ENCODE assay signal across 8 cellular contexts in the genomic region with DNA sequence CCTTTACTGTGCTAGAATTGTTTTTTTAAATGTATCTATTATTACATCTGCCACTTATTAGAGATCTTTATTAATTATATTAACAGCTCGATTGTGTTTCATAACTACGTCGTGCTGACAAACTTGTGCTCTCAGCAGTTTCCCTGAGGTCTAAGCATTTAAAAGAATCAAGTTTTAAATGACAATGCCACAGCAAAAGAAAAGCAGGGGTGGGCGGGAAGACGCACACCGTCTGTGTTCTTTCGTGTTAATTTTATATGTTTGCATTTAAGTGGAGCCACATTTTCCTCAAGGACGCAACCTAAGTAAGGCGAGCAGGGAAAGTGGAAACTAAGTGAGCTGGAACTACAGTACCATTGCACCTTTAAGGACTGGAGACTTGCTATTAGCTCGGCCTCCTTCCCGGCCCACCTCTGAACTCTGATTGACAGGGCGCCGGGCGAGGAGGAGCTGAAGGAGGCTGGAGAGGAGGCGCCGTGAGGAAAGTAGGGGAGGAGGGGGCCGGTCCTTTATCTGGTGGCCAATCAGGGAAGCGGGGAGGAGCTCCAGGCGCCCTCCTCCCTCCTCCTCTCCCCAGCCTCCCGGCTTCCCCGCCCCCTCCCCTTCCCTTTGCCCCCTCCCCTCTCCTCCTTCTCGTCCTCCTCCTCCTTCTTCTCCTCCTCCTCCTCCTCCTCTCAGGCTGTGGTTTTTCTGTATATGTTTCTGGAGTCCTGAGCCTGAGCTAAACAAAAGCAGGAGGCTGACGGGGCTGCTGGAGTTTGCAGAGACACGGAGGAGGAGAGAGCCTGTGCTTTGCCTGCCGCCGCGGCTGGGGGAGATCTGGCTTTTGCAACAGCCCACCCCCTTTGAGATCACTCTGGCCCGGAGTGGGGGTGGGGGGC. TPM values are rescaled to one million over a fixed set of nuclear protein-coding genes. Genes with fewer than 3 reads are reported as not detected.
A peak's percentile ranks its signal among the peaks of the same experiment; 100 is the strongest.
DNase-seq lines count a peak whose midpoint lies in the region; ATAC-seq, FAIRE-seq and TF ChIP-seq lines count a peak whose summit lies in the region.

TSS of gene PBX1 (plus strand) at position 724 of the 881 bp plus-strand sequence.

- ATAC-seq in GM18870 (IDR thresholded peaks at IDR 0.05; ENCODE audit: unreplicated experiment): peak; percentile 100
- peak; percentile 100 for ATAC-seq in HG03139 (IDR thresholded peaks at IDR 0.05; ENCODE audit: unreplicated experiment)

- WGBS in spleen, 5 donors: 0 to 3% (median 0%) methylated on average over 26 to 28 of the region's 28 CpGs

- peak within 1 kb of the TSS; percentile 44 to 86 (median 78) for H3K27ac ChIP-seq in spleen

- no peak for TF ChIP-seq CTCF in spleen (IDR thresholded peaks at IDR 0.05 in 8 of 11, conservative IDR thresholded peaks at IDR 0.05 in 3 of 11)

- peaks cover 3 to 40% (median 14%) of the 10 kb centered on the region in 6 donors for H3K4me1 ChIP-seq in spleen

- peak in 1 of 3 donors; percentile 67 for TF ChIP-seq POLR2A in spleen (IDR thresholded peaks at IDR 0.05)

- peak within 1 kb of the TSS; percentile 40 to 75 (median 58) for H3K4me3 ChIP-seq in spleen

- no peaks in the 10 kb centered on the region for H3K9me3 ChIP-seq in spleen

- peak; percentile 98 for FAIRE-seq in A204.1 (lab: Jason Lieb, UNC)
- peak; percentile 80 for FAIRE-seq in islet of Langerhans (lab: Jason Lieb, UNC)

- H3K36me3 ChIP-seq in spleen: no peaks in the 10 kb centered on the region

- intact Hi-C loops in spleen (cut with DNase I; ENCODE audit: low total_unique reads): no loop called here

- DNase-seq in NCI-H2227 treated with DMSO at 0.1 percent for 48 hours (lab: John Stamatoyannopoulos, UW) (peak; percentile 97), cerebellar nuclear complex (lab: John Stamatoyannopoulos, UW) (peak; percentile 93 to 99), spleen (peak; percentile 94)
- peak; percentile 7 for DNase-seq in activated CD4-positive, CD25-positive, alpha-beta regulatory T cell treated with anti-CD3 and anti-CD28 coated beads, Interleukin-2, amount 50 U/mL, for 16 hours (ENCODE audit: low read depth, low spot score)

- H3K27me3 ChIP-seq in spleen (replicated peaks in 1 of 7): peaks cover 0 to 53% (median 6%) of the 10 kb centered on the region in 7 donors

RNA-seq across cellular contexts. Expression of gene PBX1, which starts in this region (rescaled TPM):
- total RNA-seq in spleen: 10 to 100 TPM; 28.7 to 79.5 (median 33.8) TPM
- polyA plus RNA-seq in spleen: 1 to 10 TPM; 3.4 to 4.5 (median 3.8) TPM

Comparison
In these comparisons a context has a peak if more than half of its experiments do, and no peak if none do; other contexts are left out.
1. Peak in every context shown above with its lines: DNase-seq, ATAC-seq, H3K4me3 ChIP-seq and H3K27ac ChIP-seq.
2. DNase-seq: peak in every context shown above with its lines; median percentile 97 in NCI-H2227 treated with DMSO at 0.1 percent for 48 hours; 96 in cerebellar nuclear complex; 94 in spleen; 7 in activated CD4-positive, CD25-positive, alpha-beta regulatory T cell treated with anti-CD3 and anti-CD28 coated beads, Interleukin-2, amount 50 U/mL, for 16 hours.